8 cellular contexts compared by ENCODE assay signal in the genomic region with DNA sequence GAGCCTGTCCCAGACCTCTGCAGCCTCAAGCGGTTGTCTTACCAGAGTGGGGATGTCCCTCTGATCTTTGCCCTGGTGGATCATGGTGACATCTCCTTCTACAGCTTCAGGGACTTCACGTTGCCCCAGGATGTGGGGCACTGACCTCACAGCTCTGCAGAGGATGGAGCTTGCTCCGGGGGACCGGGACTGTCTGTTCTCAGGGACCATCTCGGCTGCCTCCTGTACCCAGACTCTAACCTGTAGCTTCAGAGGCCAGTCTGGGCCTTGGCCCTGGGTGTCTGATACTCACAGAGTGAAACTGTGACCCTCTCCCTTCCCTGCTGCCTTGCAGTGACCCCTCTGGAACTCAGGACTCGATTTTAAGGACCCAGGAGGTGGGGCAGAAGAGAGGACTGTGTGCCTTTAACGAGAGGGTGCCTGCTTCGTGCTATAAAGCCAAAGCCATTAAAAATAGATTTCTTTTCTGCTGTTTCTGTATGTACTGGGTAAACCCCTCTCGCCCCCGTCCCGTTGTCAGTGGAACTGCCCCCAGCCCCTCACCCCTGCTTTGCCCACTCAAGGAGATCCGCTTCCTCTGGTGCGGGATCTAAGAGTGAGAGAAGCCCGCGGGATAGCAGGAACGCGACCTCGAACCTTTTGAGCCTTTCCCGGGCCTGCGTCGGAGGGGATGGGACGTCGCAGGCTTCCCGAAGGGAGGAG. TPM values are rescaled to one million over a fixed set of nuclear protein-coding genes. Genes with fewer than 3 reads are reported as not detected.
DNase-seq lines count a peak whose midpoint lies in the region; TF ChIP-seq lines count a peak whose summit lies in the region.

No MANE protein-coding gene starts in this region.

- peak overlapping the region in 6 of 8 donors; percentile 35 to 94 (median 56) for H3K27ac Mint-ChIP-seq in CD8-positive, alpha-beta memory T cell

- peaks cover 0 to 44% (median 0%) of the 10 kb centered on the region in 3 donors for H3K36me3 Mint-ChIP-seq in CD8-positive, alpha-beta memory T cell

- H3K27me3 ChIP-seq in CD8-positive, alpha-beta memory T cell (ENCODE audit: insufficient read depth, low read length, poor library complexity, severe bottlenecking) = no peaks in the 10 kb centered on the region
- H3K27me3 ChIP-seq in esophagus muscularis mucosa (no peaks in the 10 kb centered on the region), ovary (no peaks in the 10 kb centered on the region)

- H3K36me3 ChIP-seq in CD8-positive, alpha-beta memory T cell (ENCODE audit: insufficient read depth, low read length) = peaks cover 19% of the 10 kb centered on the region
- H3K36me3 ChIP-seq in SK-N-MC (ENCODE audit: insufficient read depth, low read length) (no peaks in the 10 kb centered on the region), esophagus muscularis mucosa (peaks cover 0 to 35% (median 21%) of the 10 kb centered on the region in 4 donors), ovary (no peaks in the 10 kb centered on the region)

- 55% methylated on average over 10 of the region's 24 CpGs for WGBS in esophagus muscularis mucosa
- 23 to 30% (median 24%) methylated on average over 21 to 24 of the region's 24 CpGs for WGBS in ovary, 3 donors

- H3K4me1 ChIP-seq in CD8-positive, alpha-beta memory T cell (ENCODE audit: insufficient read depth, low read length) = peaks cover 15% of the 10 kb centered on the region
- H3K4me1 ChIP-seq in esophagus muscularis mucosa (peaks cover 17 to 29% (median 23%) of the 10 kb centered on the region in 4 donors), ovary (ENCODE audit: insufficient read depth) (no peaks in the 10 kb centered on the region)

- POLR2A ChIA-PET in CD8-positive, alpha-beta memory T cell (lab: Charles Lee) = interaction anchor here (3.7 kb wide), 1 partner anchor 7 kb away, joined by 44 read pairs; a partner anchor contains a TSS

- no peaks in the 10 kb centered on the region for H3K27me3 Mint-ChIP-seq in CD8-positive, alpha-beta memory T cell

- no peak for TF ChIP-seq CTCF in esophagus muscularis mucosa (IDR thresholded peaks at IDR 0.05)
- TF ChIP-seq CTCF in ovary (IDR thresholded peaks at IDR 0.05) = no peak

- CTCF ChIA-PET in CD8-positive, alpha-beta memory T cell (lab: Charles Lee) = interaction anchor here (0.9 to 2.2 kb wide), 5 partner anchors 8 to 99 kb away, joined by 3 to 18 read pairs (median 4); a partner anchor contains a TSS

- no peak overlapping the region for H3K9ac ChIP-seq in SK-N-MC (ENCODE audit: insufficient read length)

- peaks cover 16 to 24% (median 16%) of the 10 kb centered on the region in 3 donors for H3K4me1 Mint-ChIP-seq in CD8-positive, alpha-beta memory T cell

- no peak overlapping the region for H3K4me3 ChIP-seq in CD8-positive, alpha-beta memory T cell (ENCODE audit: low read length)
- H3K4me3 ChIP-seq in SK-N-MC (peak overlapping the region; percentile 93), esophagus muscularis mucosa (peak overlapping the region; percentile 67 to 75 (median 70)), ovary (peak overlapping the region; percentile 75)

- intact Hi-C loops in esophagus muscularis mucosa (cut with DNase I) (no loop called here), ovary (cut with DNase I) (no loop called here)

- H3K9me3 ChIP-seq in CD8-positive, alpha-beta memory T cell (ENCODE audit: low read length) = no peaks in the 10 kb centered on the region
- H3K9me3 ChIP-seq in SK-N-MC (ENCODE audit: low read depth, low read length) = no peaks in the 10 kb centered on the region
- H3K9me3 ChIP-seq in esophagus muscularis mucosa = no peaks in the 10 kb centered on the region
- H3K9me3 ChIP-seq in ovary = no peaks in the 10 kb centered on the region

- H3K9me3 Mint-ChIP-seq in CD8-positive, alpha-beta memory T cell = no peaks in the 10 kb centered on the region

- no peak for TF ChIP-seq EP300 in esophagus muscularis mucosa (IDR thresholded peaks at IDR 0.05)
- no peak for TF ChIP-seq EP300 in ovary (IDR thresholded peaks at IDR 0.05)

- peak in 1 of 5 donors; percentile 5 for DNase-seq in CD8-positive, alpha-beta memory T cell
- no peak for DNase-seq in SK-N-MC (ENCODE audit: low read depth, low spot score)
- no peak for DNase-seq in esophagus muscularis mucosa (ENCODE audit: extremely low spot score)
- no peak for DNase-seq in ovary
- no peak for DNase-seq in epidermal melanocyte (ENCODE audit: insufficient read length, low spot score)
- DNase-seq in stimulated activated CD4-positive, alpha-beta T cell treated with anti-CD3 and anti-CD28 coated beads, Interleukin-4, amount 100 ng/mL, for 1 hour = no peak
- DNase-seq in NCI-H446 (lab: John Stamatoyannopoulos, UW) = no peak
- no peak for DNase-seq in NCI-H2227 (lab: John Stamatoyannopoulos, UW; ENCODE audit: unreplicated experiment)

- no peak overlapping the region for H3K27ac ChIP-seq in CD8-positive, alpha-beta memory T cell (ENCODE audit: low read depth, low read length)
- H3K27ac ChIP-seq in SK-N-MC (no peak overlapping the region), esophagus muscularis mucosa (replicated peaks in 1 of 4) (peak overlapping the region; percentile 62 to 75 (median 73)), ovary (peak overlapping the region in 1 of 2 donors; percentile 71)

- H3K4me3 Mint-ChIP-seq in CD8-positive, alpha-beta memory T cell = peak overlapping the region; percentile 65 to 88 (median 69)

- TF ChIP-seq POLR2A in esophagus muscularis mucosa (IDR thresholded peaks at IDR 0.05; ENCODE audit: low read depth) = no peak
- TF ChIP-seq POLR2A in ovary (IDR thresholded peaks at IDR 0.05) = no peak

RNA-seq across cellular contexts. Expression of a gene that starts 1.1 kb away (rescaled TPM):
- total RNA-seq in CD8-positive, alpha-beta memory T cell = 10 to 100 TPM; 17.1 to 17.8 TPM
- 39.5 TPM for polyA plus RNA-seq in CD8-positive, alpha-beta memory T cell
- total RNA-seq in esophagus muscularis mucosa (10 to 100 TPM in 2 of 4 donors, 1 to 10 TPM in 2; 6.1 to 12.3 (median 9.1) TPM), ovary (10 to 100 TPM in 6 of 7 donors, 1 to 10 TPM in 1; 9.9 to 45.4 (median 17.2) TPM)
- polyA plus RNA-seq in ovary = 1 to 10 TPM in 1 of 2 donors, under 1 TPM in 1; 0.20 to 9.2 TPM

RNA-seq across cellular contexts. Expression of a gene that starts 8.1 kb away (rescaled TPM):
- total RNA-seq in CD8-positive, alpha-beta memory T cell = 10 to 100 TPM; 49.7 to 56.9 TPM
- 152 TPM for polyA plus RNA-seq in CD8-positive, alpha-beta memory T cell
- 10 to 100 TPM; 14.5 to 32.1 (median 24.1) TPM for total RNA-seq in esophagus muscularis mucosa
- total RNA-seq in ovary = 10 to 100 TPM; 16.0 to 35.0 (median 21.3) TPM
- polyA plus RNA-seq in ovary = 10 to 100 TPM; 11.3 to 12.8 TPM

RNA-seq across cellular contexts. Expression of a gene that starts 9.1 kb away (rescaled TPM):
- total RNA-seq in CD8-positive, alpha-beta memory T cell = 10 to 100 TPM in 1 of 2 experiments, 1 to 10 TPM in 1; 6.9 to 11.1 TPM
- 0.15 TPM for polyA plus RNA-seq in CD8-positive, alpha-beta memory T cell
- total RNA-seq in esophagus muscularis mucosa (10 to 100 TPM; 16.2 to 43.5 (median 35.5) TPM), ovary (10 to 100 TPM in 6 of 7 donors, 1 to 10 TPM in 1; 9.1 to 58.7 (median 41.3) TPM)
- 10 to 100 TPM; 11.0 to 13.9 TPM for polyA plus RNA-seq in ovary

Comparison
In these comparisons a context has a peak if more than half of its experiments do, and no peak if none do; other contexts are left out.
1. H3K27ac ChIP-seq: peak in esophagus muscularis mucosa (4 of 4); none in CD8-positive, alpha-beta memory T cell (single experiment) and SK-N-MC (single experiment).